14 cellular contexts compared by ENCODE assay signal in genomic region chr11:111923951-111924350, GRCh38. TPM values are rescaled to one million over a fixed set of nuclear protein-coding genes. Genes with fewer than 3 reads are reported as not detected.
DNase-seq lines count a peak whose midpoint lies in the region; ATAC-seq, FAIRE-seq and TF ChIP-seq lines count a peak whose summit lies in the region.
"Had no signal": no experiment of that assay in that cellular context is flagged by ENCODE, and none has a peak within 500 bp of the region (broad histone marks: within the 10 kb centered on the region; RNA-seq: fewer than 3 reads in every experiment).

No MANE protein-coding gene starts in this region.

- no peaks in the 10 kb centered on the region for H3K9me3 Mint-ChIP-seq in activated naive CD8-positive, alpha-beta T cell (ENCODE audit: low read depth)
- no peaks in the 10 kb centered on the region for H3K9me3 Mint-ChIP-seq in activated naive CD8-positive, alpha-beta T cell treated with anti-CD3 and anti-CD28 coated beads, Interleukin-2, amount 50 U/mL, for 24 hours
- H3K9me3 Mint-ChIP-seq in natural killer cell treated with Interleukin-12 subunit alpha and Interleukin-12 subunit beta and Interleukin-15 and Interleukin-18, amount 100 ng/mL, for 72 hours, result no peaks in the 10 kb centered on the region
- H3K9me3 Mint-ChIP-seq: effector memory CD8-positive, alpha-beta T cell had no signal

- peaks cover 16% of the 10 kb centered on the region for H3K4me1 Mint-ChIP-seq in activated naive CD8-positive, alpha-beta T cell (ENCODE audit: low read depth)
- H3K4me1 Mint-ChIP-seq in activated naive CD8-positive, alpha-beta T cell treated with anti-CD3 and anti-CD28 coated beads, Interleukin-2, amount 50 U/mL, for 24 hours, result peaks cover 19% of the 10 kb centered on the region
- peaks cover 7 to 17% of the 10 kb centered on the region in 2 donors for H3K4me1 Mint-ChIP-seq in natural killer cell treated with Interleukin-12 subunit alpha and Interleukin-12 subunit beta and Interleukin-15 and Interleukin-18, amount 100 ng/mL, for 72 hours (ENCODE audit: low read depth in 2 of 2)

- H3K9me1 ChIP-seq in endothelial cell of umbilical vein (replicated peaks; ENCODE audit: control insufficient read depth, extremely low read depth, insufficient read depth, low read length), result no peaks in the 10 kb centered on the region

- no peaks in the 10 kb centered on the region for H3K27me3 ChIP-seq in endothelial cell of umbilical vein (ENCODE audit: control insufficient read depth in 2 of 2, insufficient read depth in 2 of 2, low read length in 2 of 2)
- no peaks in the 10 kb centered on the region for H3K27me3 ChIP-seq in osteoblast (ENCODE audit: insufficient read depth, low read length)
- H3K27me3 ChIP-seq in upper lobe of left lung, result no peaks in the 10 kb centered on the region

- TF ChIP-seq CTCF in endothelial cell of umbilical vein (IDR thresholded peaks at IDR 0.05; ENCODE audit: extremely low read depth in 1 of 2, insufficient read depth in 1 of 2, low read depth in 1 of 2, low read length in 2 of 2), result no peak
- no peak for TF ChIP-seq CTCF in osteoblast (IDR thresholded peaks at IDR 0.05; ENCODE audit: extremely low read depth, low read depth, low read length)
- no peak for TF ChIP-seq CTCF in upper lobe of left lung (IDR thresholded peaks at IDR 0.05)

- H3K27ac Mint-ChIP-seq in activated naive CD8-positive, alpha-beta T cell, result peak overlapping the region; percentile 4
- H3K27ac Mint-ChIP-seq in activated naive CD8-positive, alpha-beta T cell treated with anti-CD3 and anti-CD28 coated beads, Interleukin-2, amount 50 U/mL, for 24 hours, result no peak overlapping the region
- peak overlapping the region in 1 of 2 donors; percentile 8 for H3K27ac Mint-ChIP-seq in natural killer cell treated with Interleukin-12 subunit alpha and Interleukin-12 subunit beta and Interleukin-15 and Interleukin-18, amount 100 ng/mL, for 72 hours
- H3K27ac Mint-ChIP-seq: effector memory CD8-positive, alpha-beta T cell had no signal

- H3K4me3 ChIP-seq in endothelial cell of umbilical vein (replicated peaks in 1 of 3; ENCODE audit: insufficient read depth in 1 of 3, low read depth in 1 of 3, low read length in 3 of 3) (no peak overlapping the region), osteoblast (ENCODE audit: insufficient read depth, low read length) (no peak overlapping the region), upper lobe of left lung (no peak overlapping the region)

- H3K36me3 Mint-ChIP-seq in activated naive CD8-positive, alpha-beta T cell, result no peaks in the 10 kb centered on the region
- H3K36me3 Mint-ChIP-seq in activated naive CD8-positive, alpha-beta T cell treated with anti-CD3 and anti-CD28 coated beads, Interleukin-2, amount 50 U/mL, for 24 hours (ENCODE audit: low read depth), result no peaks in the 10 kb centered on the region
- H3K36me3 Mint-ChIP-seq in natural killer cell treated with Interleukin-12 subunit alpha and Interleukin-12 subunit beta and Interleukin-15 and Interleukin-18, amount 100 ng/mL, for 72 hours, result no peaks in the 10 kb centered on the region

- peaks cover 28% of the 10 kb centered on the region for H3K4me1 ChIP-seq in endothelial cell of umbilical vein (ENCODE audit: control insufficient read depth, extremely low read depth, insufficient read depth, low read length)
- H3K4me1 ChIP-seq in osteoblast (ENCODE audit: insufficient read depth, low read length), result peaks cover 39% of the 10 kb centered on the region
- H3K4me1 ChIP-seq in upper lobe of left lung, result peaks cover 19 to 39% (median 33%) of the 10 kb centered on the region in 4 donors

- no peak overlapping the region for H3K4me3 Mint-ChIP-seq in activated naive CD8-positive, alpha-beta T cell
- H3K4me3 Mint-ChIP-seq in activated naive CD8-positive, alpha-beta T cell treated with anti-CD3 and anti-CD28 coated beads, Interleukin-2, amount 50 U/mL, for 24 hours, result no peak overlapping the region
- H3K4me3 Mint-ChIP-seq in natural killer cell treated with Interleukin-12 subunit alpha and Interleukin-12 subunit beta and Interleukin-15 and Interleukin-18, amount 100 ng/mL, for 72 hours, result no peak overlapping the region
- H3K4me3 Mint-ChIP-seq: effector memory CD8-positive, alpha-beta T cell had no signal

- H3K9me3 ChIP-seq in endothelial cell of umbilical vein (replicated peaks; ENCODE audit: control insufficient read depth, insufficient read depth, low read length) (no peaks in the 10 kb centered on the region), osteoblast (ENCODE audit: low read depth, low read length) (no peaks in the 10 kb centered on the region), upper lobe of left lung (no peaks in the 10 kb centered on the region)

- BruUV-seq in endothelial cell of umbilical vein (replicated peaks; lab: Mats Ljungman, UMichigan), result no TSS peak

- no peak for ATAC-seq in activated naive CD8-positive, alpha-beta T cell treated with anti-CD3 and anti-CD28 coated beads, Interleukin-2, amount 50 U/mL, for 24 hours
- ATAC-seq in upper lobe of left lung (ENCODE audit: low FRiP score in 2 of 2) (no peak), HG03025 (IDR thresholded peaks at IDR 0.05; ENCODE audit: low FRiP score, unreplicated experiment) (no peak)
- no peak for ATAC-seq in natural killer cell treated with Interleukin-12 subunit alpha and Interleukin-12 subunit beta and Interleukin-15 and Interleukin-18, amount 100 ng/mL, for 72 hours
- ATAC-seq: effector memory CD8-positive, alpha-beta T cell had no signal

- intact Hi-C loops in endothelial cell of umbilical vein (cut with micrococcal nuclease), result no loop called here

- H4K20me1 ChIP-seq in endothelial cell of umbilical vein (replicated peaks; ENCODE audit: control insufficient read depth, extremely low read depth, insufficient read depth, low read length), result no peaks in the 10 kb centered on the region
- H4K20me1 ChIP-seq in osteoblast (ENCODE audit: insufficient read depth, low read length), result no peaks in the 10 kb centered on the region

- peak overlapping the region; percentile 34 for H3K9ac ChIP-seq in endothelial cell of umbilical vein (replicated peaks; ENCODE audit: extremely low read depth, insufficient read depth, low read length)

- CTCF ChIA-PET in endothelial cell of umbilical vein (lab: Charles Lee), result interaction anchor here (0.9 to 1.2 kb wide), 4 partner anchors 9 to 58 kb away, joined by 3 read pairs; partner anchors contain the start of gene ALG9

- POLR2A ChIA-PET in endothelial cell of umbilical vein (lab: Charles Lee), result no interaction called here

- TF ChIP-seq POLR2A in endothelial cell of umbilical vein (IDR thresholded peaks at IDR 0.05; ENCODE audit: low read depth, low read length) (no peak), upper lobe of left lung (IDR thresholded peaks at IDR 0.05) (no peak)

- no peaks in the 10 kb centered on the region for H3K79me2 ChIP-seq in endothelial cell of umbilical vein (ENCODE audit: control insufficient read depth, insufficient read depth, low read length)
- no peaks in the 10 kb centered on the region for H3K79me2 ChIP-seq in osteoblast (ENCODE audit: insufficient read depth, low read length)

- no peak for TF ChIP-seq EP300 in upper lobe of left lung (IDR thresholded peaks at IDR 0.05)

- H3K36me3 ChIP-seq in endothelial cell of umbilical vein (ENCODE audit: control insufficient read depth in 2 of 2, extremely low read depth in 1 of 2, insufficient read depth in 2 of 2, low read length in 2 of 2), result no peaks in the 10 kb centered on the region
- no peaks in the 10 kb centered on the region for H3K36me3 ChIP-seq in osteoblast (ENCODE audit: insufficient read depth, low read length)
- H3K36me3 ChIP-seq in upper lobe of left lung, result no peaks in the 10 kb centered on the region

- H3K27ac ChIP-seq in endothelial cell of umbilical vein (ENCODE audit: insufficient read depth, low read depth, low read length), result peak overlapping the region; percentile 59
- peak overlapping the region; percentile 87 for H3K27ac ChIP-seq in osteoblast (ENCODE audit: low read depth, low read length)
- peak overlapping the region; percentile 74 to 90 (median 82) for H3K27ac ChIP-seq in upper lobe of left lung

- H3K27me3 Mint-ChIP-seq in activated naive CD8-positive, alpha-beta T cell, result peaks cover 3% of the 10 kb centered on the region
- H3K27me3 Mint-ChIP-seq in activated naive CD8-positive, alpha-beta T cell treated with anti-CD3 and anti-CD28 coated beads, Interleukin-2, amount 50 U/mL, for 24 hours, result peaks cover 4% of the 10 kb centered on the region
- H3K27me3 Mint-ChIP-seq in natural killer cell treated with Interleukin-12 subunit alpha and Interleukin-12 subunit beta and Interleukin-15 and Interleukin-18, amount 100 ng/mL, for 72 hours, result peaks cover 7 to 11% of the 10 kb centered on the region in 2 donors

- no peak for DNase-seq in activated naive CD8-positive, alpha-beta T cell treated with anti-CD3 and anti-CD28 coated beads, Interleukin-2, amount 50 U/mL, for 24 hours
- DNase-seq in endothelial cell of umbilical vein (ENCODE audit: low read depth, low spot score), result no peak
- peak; percentile 78 for DNase-seq in osteoblast (ENCODE audit: insufficient read length, low spot score, missing footprints)
- DNase-seq in upper lobe of left lung, result no peak
- DNase-seq in natural killer cell treated with Interleukin-12 subunit alpha and Interleukin-12 subunit beta and Interleukin-15 and Interleukin-18, amount 100 ng/mL, for 72 hours (ENCODE audit: low spot score), result no peak
- no peak for DNase-seq in activated CD4-positive, alpha-beta T cell treated with anti-CD3 and anti-CD28 coated beads, Interleukin-2, amount 50 U/mL, for 4 hours
- DNase-seq: activated CD4-positive, CD25-positive, alpha-beta regulatory T cell treated with anti-CD3 and anti-CD28 coated beads, Interleukin-2, amount 50 U/mL, for 72 hours; activated effector memory CD4-positive, alpha-beta T cell treated with Interleukin-2 at 50 U/mL for 16 hours; effector memory CD8-positive, alpha-beta T cell; NCI-H446; retina had no signal

- no peak for FAIRE-seq in endothelial cell of umbilical vein (lab: Jason Lieb, UNC)
- FAIRE-seq: A204.1 had no signal

- peak overlapping the region; percentile 17 for H3K4me2 ChIP-seq in endothelial cell of umbilical vein (ENCODE audit: insufficient read depth, low read length)
- peak overlapping the region; percentile 71 for H3K4me2 ChIP-seq in osteoblast (ENCODE audit: insufficient read depth, low read length)

- H2AFZ ChIP-seq in endothelial cell of umbilical vein (ENCODE audit: low read depth, low read length) (peak overlapping the region; percentile 89), osteoblast (ENCODE audit: low read length) (peak overlapping the region; percentile 69)

- dilution Hi-C loops in endothelial cell of umbilical vein (cut with MboI; ENCODE audit: extremely low pct_ligation_motif_present, low sequenced_read_pairs), result no loop called here

RNA-seq across cellular contexts. Expression of gene C11orf52, which starts 5.2 kb away (rescaled TPM):
- total RNA-seq in endothelial cell of umbilical vein, result 0.31 and 0.99 TPM in 2 replicates
- polyA plus RNA-seq in endothelial cell of umbilical vein, result 0.76 and 1.2 TPM in 2 replicates
- polyA plus RNA-seq in endothelial cell of umbilical vein (2011; cell fraction: cytosol; rRNA removed), result 0.66 and 0.81 TPM in 2 replicates
- 0.26 and 0.49 TPM in 2 replicates for polyA plus RNA-seq in endothelial cell of umbilical vein (2011; cell fraction: nucleus; rRNA removed)
- polyA plus RNA-seq in endothelial cell of umbilical vein (2012), result 0.91 and 2.5 TPM in 2 replicates
- polyA minus RNA-seq in endothelial cell of umbilical vein, result 0.34 TPM in 1 of 2 replicates, not detected in the other
- not detected for polyA minus RNA-seq in endothelial cell of umbilical vein (2011; cell fraction: cytosol; rRNA and poly(A)+ RNA removed)
- not detected in 2 replicates for polyA minus RNA-seq in endothelial cell of umbilical vein (2011; cell fraction: nucleus; rRNA and poly(A)+ RNA removed)
- 1.2 and 1.4 TPM in 2 replicates for total RNA-seq in osteoblast
- total RNA-seq in upper lobe of left lung, result 10 to 100 TPM in 4 of 6 donors, 1 to 10 TPM in 2; 7.1 to 26.7 (median 11.3) TPM
- total RNA-seq in natural killer cell treated with Interleukin-12 subunit alpha and Interleukin-12 subunit beta and Interleukin-15 and Interleukin-18, amount 100 ng/mL, for 72 hours, result not detected

RNA-seq across cellular contexts. Expression of gene HSPB2, which starts 11.4 kb away (rescaled TPM):
- total RNA-seq in endothelial cell of umbilical vein (not detected in 2 replicates), osteoblast (2.1 and 2.2 TPM in 2 replicates), upper lobe of left lung (1 to 10 TPM in 3 of 6 donors, under 1 TPM in 1, not detected in 2; 0.61 to 6.5 (median 1.9) TPM)
- polyA plus RNA-seq in endothelial cell of umbilical vein, result not detected in 2 replicates
- polyA plus RNA-seq in endothelial cell of umbilical vein (2011; cell fraction: cytosol; rRNA removed), result not detected in 2 replicates
- not detected in 2 replicates for polyA plus RNA-seq in endothelial cell of umbilical vein (2011; cell fraction: nucleus; rRNA removed)
- polyA plus RNA-seq in endothelial cell of umbilical vein (2012), result not detected in 2 replicates
- not detected in 2 replicates for polyA minus RNA-seq in endothelial cell of umbilical vein
- polyA minus RNA-seq in endothelial cell of umbilical vein (2011; cell fraction: cytosol; rRNA and poly(A)+ RNA removed), result not detected
- polyA minus RNA-seq in endothelial cell of umbilical vein (2011; cell fraction: nucleus; rRNA and poly(A)+ RNA removed), result not detected in 2 replicates
- not detected for total RNA-seq in natural killer cell treated with Interleukin-12 subunit alpha and Interleukin-12 subunit beta and Interleukin-15 and Interleukin-18, amount 100 ng/mL, for 72 hours

RNA-seq across cellular contexts. Expression of gene CRYAB, which starts 12.4 kb away (rescaled TPM):
- not detected in 2 replicates for total RNA-seq in endothelial cell of umbilical vein
- polyA plus RNA-seq in endothelial cell of umbilical vein, result 0.32 and 0.48 TPM in 2 replicates
- 0.12 and 0.23 TPM in 2 replicates for polyA plus RNA-seq in endothelial cell of umbilical vein (2011; cell fraction: cytosol; rRNA removed)
- not detected in 2 replicates for polyA plus RNA-seq in endothelial cell of umbilical vein (2011; cell fraction: nucleus; rRNA removed)
- 1.1 TPM in 1 of 2 replicates, not detected in the other for polyA plus RNA-seq in endothelial cell of umbilical vein (2012)
- polyA minus RNA-seq in endothelial cell of umbilical vein, result 0.49 and 0.58 TPM in 2 replicates
- polyA minus RNA-seq in endothelial cell of umbilical vein (2011; cell fraction: cytosol; rRNA and poly(A)+ RNA removed), result not detected
- not detected in 2 replicates for polyA minus RNA-seq in endothelial cell of umbilical vein (2011; cell fraction: nucleus; rRNA and poly(A)+ RNA removed)
- total RNA-seq in osteoblast, result 54.3 and 55.4 TPM in 2 replicates
- 10 to 100 TPM; 21.0 to 79.7 (median 30.2) TPM for total RNA-seq in upper lobe of left lung
- total RNA-seq in natural killer cell treated with Interleukin-12 subunit alpha and Interleukin-12 subunit beta and Interleukin-15 and Interleukin-18, amount 100 ng/mL, for 72 hours, result not detected

RNA-seq across cellular contexts. Expression of gene DIXDC1, which starts 13.2 kb away (rescaled TPM):
- total RNA-seq in endothelial cell of umbilical vein (18.6 and 20.0 TPM in 2 replicates), osteoblast (27.4 and 28.6 TPM in 2 replicates), upper lobe of left lung (10 to 100 TPM; 10.9 to 55.5 (median 15.7) TPM)
- 6.4 and 8.0 TPM in 2 replicates for polyA plus RNA-seq in endothelial cell of umbilical vein
- polyA plus RNA-seq in endothelial cell of umbilical vein (2011; cell fraction: cytosol; rRNA removed), result 11.6 and 12.0 TPM in 2 replicates
- 16.6 and 17.8 TPM in 2 replicates for polyA plus RNA-seq in endothelial cell of umbilical vein (2011; cell fraction: nucleus; rRNA removed)
- polyA plus RNA-seq in endothelial cell of umbilical vein (2012), result 29.2 and 41.9 TPM in 2 replicates
- polyA minus RNA-seq in endothelial cell of umbilical vein, result 20.9 and 32.4 TPM in 2 replicates
- polyA minus RNA-seq in endothelial cell of umbilical vein (2011; cell fraction: cytosol; rRNA and poly(A)+ RNA removed), result 4.8 TPM
- polyA minus RNA-seq in endothelial cell of umbilical vein (2011; cell fraction: nucleus; rRNA and poly(A)+ RNA removed), result 18.1 and 21.2 TPM in 2 replicates
- total RNA-seq in natural killer cell treated with Interleukin-12 subunit alpha and Interleukin-12 subunit beta and Interleukin-15 and Interleukin-18, amount 100 ng/mL, for 72 hours, result 1 to 10 TPM in 1 of 2 donors, under 1 TPM in 1; 0.45 to 7.3 TPM

RNA-seq across cellular contexts. Expression of gene CFAP68, which starts 44.6 kb away (rescaled TPM):
- total RNA-seq in endothelial cell of umbilical vein (7.4 TPM in 2 replicates), osteoblast (8.3 and 10.9 TPM in 2 replicates), upper lobe of left lung (10 to 100 TPM in 5 of 6 donors, 1 to 10 TPM in 1; 2.1 to 29.4 (median 19.5) TPM)
- polyA plus RNA-seq in endothelial cell of umbilical vein, result 9.0 and 10.6 TPM in 2 replicates
- 9.1 and 9.9 TPM in 2 replicates for polyA plus RNA-seq in endothelial cell of umbilical vein (2011; cell fraction: cytosol; rRNA removed)
- 2.7 and 3.2 TPM in 2 replicates for polyA plus RNA-seq in endothelial cell of umbilical vein (2011; cell fraction: nucleus; rRNA removed)
- 15.1 and 15.3 TPM in 2 replicates for polyA plus RNA-seq in endothelial cell of umbilical vein (2012)
- 1.7 and 7.5 TPM in 2 replicates for polyA minus RNA-seq in endothelial cell of umbilical vein
- polyA minus RNA-seq in endothelial cell of umbilical vein (2011; cell fraction: cytosol; rRNA and poly(A)+ RNA removed), result 3.9 TPM
- polyA minus RNA-seq in endothelial cell of umbilical vein (2011; cell fraction: nucleus; rRNA and poly(A)+ RNA removed), result 1.5 and 1.9 TPM in 2 replicates
- total RNA-seq in natural killer cell treated with Interleukin-12 subunit alpha and Interleukin-12 subunit beta and Interleukin-15 and Interleukin-18, amount 100 ng/mL, for 72 hours, result 10 to 100 TPM in 1 of 2 donors, 1 to 10 TPM in 1; 8.4 to 11.8 TPM

Comparison
In these comparisons a context has a peak if more than half of its experiments do, and no peak if none do; other contexts are left out.
1. RNA of gene CRYAB, which starts 12.4 kb away (total RNA-seq): 54.3 to 55.4 TPM in osteoblast and 21.0 to 79.7 TPM in upper lobe of left lung; not detected in endothelial cell of umbilical vein and not detected in natural killer cell treated with Interleukin-12 subunit alpha and Interleukin-12 subunit beta and Interleukin-15 and Interleukin-18, amount 100 ng/mL, for 72 hours; every median in the first group is over 10 times any median in the second.
2. Peak in every context shown above with its lines, with median percentiles within 50 percentile points of each other: H3K27ac ChIP-seq.